12 cellular contexts compared by ENCODE assay signal in genomic region chr10:73797324-73798025, GRCh38.
"Had no signal": no experiment of that assay in that cellular context is flagged by ENCODE, and none has a peak within 500 bp of the region (broad histone marks: within the 10 kb centered on the region; RNA-seq: fewer than 3 reads in every experiment).

No MANE protein-coding gene starts in this region.

- H3K27ac ChIP-seq: heart left ventricle, parathyroid adenoma, tibial nerve had no signal

- H3K27me3 Mint-ChIP-seq: stimulated activated memory B cell treated with anti-CD40 and anti-IgM and Interleukin-4, amounts not matched to agents 10 μg/mL and 1 μg/mL and 100 μg/mL, for 72 hours had no signal

- H3K4me3 ChIP-seq: heart left ventricle, mucosa of descending colon, tibial nerve had no signal

- H3K27me3 ChIP-seq: heart left ventricle, tibial nerve had no signal

- DNase-seq: activated CD4-positive, alpha-beta T cell treated with anti-CD3 and anti-CD28 coated beads, Interleukin-2, amount 50 U/mL, for 1 hour; activated naive CD4-positive, alpha-beta T cell treated with anti-CD3 and anti-CD28 coated beads, Interleukin-2, amount 50 U/mL, for 16 hours; foreskin melanocyte; heart left ventricle; nephron progenitor cell; SIG-M5; small intestine; T-helper 2 cell had no signal

- ATAC-seq: heart left ventricle; mucosa of descending colon; stimulated activated memory B cell treated with anti-CD40 and anti-IgM and Interleukin-4, amounts not matched to agents 10 μg/mL and 1 μg/mL and 100 μg/mL, for 72 hours had no signal

- H3K9me3 Mint-ChIP-seq: nephron progenitor cell; stimulated activated memory B cell treated with anti-CD40 and anti-IgM and Interleukin-4, amounts not matched to agents 10 μg/mL and 1 μg/mL and 100 μg/mL, for 72 hours had no signal

- H3K4me3 Mint-ChIP-seq: nephron progenitor cell; stimulated activated memory B cell treated with anti-CD40 and anti-IgM and Interleukin-4, amounts not matched to agents 10 μg/mL and 1 μg/mL and 100 μg/mL, for 72 hours had no signal

- H3K4me1 Mint-ChIP-seq: nephron progenitor cell; stimulated activated memory B cell treated with anti-CD40 and anti-IgM and Interleukin-4, amounts not matched to agents 10 μg/mL and 1 μg/mL and 100 μg/mL, for 72 hours had no signal

- H3K9me3 ChIP-seq: heart left ventricle, mucosa of descending colon, tibial nerve had no signal

- H3K27ac Mint-ChIP-seq: nephron progenitor cell; stimulated activated memory B cell treated with anti-CD40 and anti-IgM and Interleukin-4, amounts not matched to agents 10 μg/mL and 1 μg/mL and 100 μg/mL, for 72 hours had no signal

- H3K4me1 ChIP-seq: heart left ventricle, parathyroid adenoma, tibial nerve had no signal
